Comparison of ENCODE assay signal across 30 cellular contexts in genomic region chr7:2897023-2897422, GRCh38. TPM values are rescaled to one million over a fixed set of nuclear protein-coding genes. Genes with fewer than 3 reads are reported as not detected.
DNase-seq lines count a peak whose midpoint lies in the region; TF ChIP-seq lines count a peak whose summit lies in the region.
"Had no signal": no experiment of that assay in that cellular context is flagged by ENCODE, and none has a peak within 500 bp of the region (broad histone marks: within the 10 kb centered on the region; RNA-seq: fewer than 3 reads in every experiment).

No MANE protein-coding gene starts in this region.

- H3K27me3 Mint-ChIP-seq in HFFc6 (ENCODE audit: insufficient read depth), result peaks cover 2% of the 10 kb centered on the region; the same call in 1 of the 2 replicates
- H3K27me3 Mint-ChIP-seq: naive thymus-derived CD8-positive, alpha-beta T cell had no signal

- TF ChIP-seq CTCF in GM06990 (IDR thresholded peaks at IDR 0.05; ENCODE audit: insufficient read depth, low read length, poor library complexity, severe bottlenecking) (peak; percentile 3), HFFc6 (IDR thresholded peaks at IDR 0.05) (peak; percentile 21; the same call in 1 of the 2 replicates), WERI-Rb-1 (IDR thresholded peaks at IDR 0.05; ENCODE audit: low read depth, low read length) (0 out of 2 replicates have a peak, but pooled peaks have one; percentile 28)

- DNase-seq in GM06990 (ENCODE audit: extremely low read depth, insufficient read length) (no peak), HFFc6 (no peak), WERI-Rb-1 (no peak), islet precursor cell (peak; percentile 56), NCI-H1930 (lab: John Stamatoyannopoulos, UW) (no peak), NCI-H2227 (lab: John Stamatoyannopoulos, UW; ENCODE audit: unreplicated experiment) (no peak)
- DNase-seq in stimulated activated CD8-positive, alpha-beta memory T cell treated with anti-CD3 and anti-CD28 coated beads, Interleukin-4, amount 100 ng/mL, for 48 hours, result no peak
- DNase-seq: activated CD4-positive, alpha-beta T cell treated with anti-CD3 and anti-CD28 coated beads, Interleukin-2, amount 50 U/mL, for 4 hours; activated CD4-positive, CD25-positive, alpha-beta regulatory T cell; activated CD8-positive, alpha-beta memory T cell treated with anti-CD3 and anti-CD28 coated beads, Interleukin-2, amount 10 ng/mL, durations not matched to agents 7 days and 5 days; activated naive CD4-positive, alpha-beta T cell treated with Interleukin-2 at 50 U/mL for 16 hours; activated T-cell treated with anti-CD3 and anti-CD28 coated beads, Interleukin-2, amount 50 U/mL, for 48 hours; adrenal gland; Calu3; DMS79; esophagus squamous epithelium; foreskin melanocyte; lower lobe of right lung; naive thymus-derived CD8-positive, alpha-beta T cell; NCI-H446; NCI-H748 treated with DMSO at 0.1 percent for 48 hours; occipital lobe; SJCRH30; stimulated activated CD4-positive, alpha-beta T cell treated with anti-CD3 and anti-CD28 coated beads, Interleukin-4, amount 100 ng/mL, for 4 hours; substantia nigra; T-helper 1 cell; trophoblast cell had no signal

- no peak overlapping the region for H3K27ac Mint-ChIP-seq in HFFc6
- H3K27ac Mint-ChIP-seq: activated CD8-positive, alpha-beta memory T cell treated with anti-CD3 and anti-CD28 coated beads, Interleukin-2, amount 10 ng/mL, durations not matched to agents 7 days and 5 days; CD14-positive monocyte; stimulated activated effector memory CD8-positive, alpha-beta T cell treated with anti-CD3 and anti-CD28 coated beads, Interleukin-12 subunit alpha, Interleukin-12 subunit beta, amount 100 ng/mL, for 72 hours had no signal

- no peaks in the 10 kb centered on the region; the same call in 1 of the 2 replicates for H3K36me3 ChIP-seq in GM06990 (ENCODE audit: control insufficient read depth, insufficient read depth, low read length)
- H3K36me3 ChIP-seq in WERI-Rb-1, result no peaks in the 10 kb centered on the region
- H3K36me3 ChIP-seq: adrenal gland, esophagus squamous epithelium, HAP-1, lower lobe of right lung, SJCRH30 had no signal

- H3K4me1 Mint-ChIP-seq in HFFc6 (ENCODE audit: low read depth), result no peaks in the 10 kb centered on the region

- no peak overlapping the region for H3K27ac ChIP-seq in WERI-Rb-1
- H3K27ac ChIP-seq: adrenal gland, esophagus squamous epithelium, lower lobe of right lung, SJCRH30 had no signal

- H3K36me3 Mint-ChIP-seq in HFFc6 (ENCODE audit: low read depth), result no peaks in the 10 kb centered on the region; the same call in 1 of the 2 replicates
- H3K36me3 Mint-ChIP-seq: CD14-positive monocyte had no signal

- H3K9me3 Mint-ChIP-seq in HFFc6, result peaks cover 9% of the 10 kb centered on the region; the same call in 1 of the 2 replicates
- H3K9me3 Mint-ChIP-seq: stimulated activated effector memory CD8-positive, alpha-beta T cell treated with anti-CD3 and anti-CD28 coated beads, Interleukin-12 subunit alpha, Interleukin-12 subunit beta, amount 100 ng/mL, for 72 hours had no signal

- H3K9me3 ChIP-seq in WERI-Rb-1 (ENCODE audit: severe bottlenecking), result no peaks in the 10 kb centered on the region
- H3K9me3 ChIP-seq: adrenal gland, HAP-1, lower lobe of right lung, SJCRH30 had no signal

- no peak overlapping the region for H3K4me3 ChIP-seq in GM06990 (replicated peaks; ENCODE audit: low read depth, low read length)
- no peak overlapping the region for H3K4me3 ChIP-seq in WERI-Rb-1 (ENCODE audit: low read depth, low read length)
- H3K4me3 ChIP-seq: adrenal gland, esophagus squamous epithelium, HAP-1, lower lobe of right lung, SJCRH30 had no signal

- H3K27me3 ChIP-seq in GM06990 (replicated peaks; ENCODE audit: control insufficient read depth, insufficient read depth, low read length) (no peaks in the 10 kb centered on the region), WERI-Rb-1 (ENCODE audit: insufficient read depth, low read depth, severe bottlenecking) (no peaks in the 10 kb centered on the region)
- H3K27me3 ChIP-seq: SJCRH30 had no signal

- H3K4me3 Mint-ChIP-seq in HFFc6, result no peak overlapping the region
- H3K4me3 Mint-ChIP-seq: activated CD8-positive, alpha-beta memory T cell treated with anti-CD3 and anti-CD28 coated beads, Interleukin-2, amount 10 ng/mL, durations not matched to agents 7 days and 5 days; CD14-positive monocyte; naive thymus-derived CD8-positive, alpha-beta T cell; stimulated activated effector memory CD8-positive, alpha-beta T cell treated with anti-CD3 and anti-CD28 coated beads, Interleukin-12 subunit alpha, Interleukin-12 subunit beta, amount 100 ng/mL, for 72 hours had no signal

RNA-seq across cellular contexts. Expression of gene GNA12, which starts 52.9 kb away (rescaled TPM):
- 10 to 100 TPM; 52.9 to 61.9 (median 57.6) TPM for total RNA-seq in HFFc6 (2021; fragmentation: NEBNext Ultra II Directional; extraction: Animal tissue kit (Norgen Biotek cat#: 25700))
